8 cellular contexts compared by ENCODE assay signal in the genomic region with DNA sequence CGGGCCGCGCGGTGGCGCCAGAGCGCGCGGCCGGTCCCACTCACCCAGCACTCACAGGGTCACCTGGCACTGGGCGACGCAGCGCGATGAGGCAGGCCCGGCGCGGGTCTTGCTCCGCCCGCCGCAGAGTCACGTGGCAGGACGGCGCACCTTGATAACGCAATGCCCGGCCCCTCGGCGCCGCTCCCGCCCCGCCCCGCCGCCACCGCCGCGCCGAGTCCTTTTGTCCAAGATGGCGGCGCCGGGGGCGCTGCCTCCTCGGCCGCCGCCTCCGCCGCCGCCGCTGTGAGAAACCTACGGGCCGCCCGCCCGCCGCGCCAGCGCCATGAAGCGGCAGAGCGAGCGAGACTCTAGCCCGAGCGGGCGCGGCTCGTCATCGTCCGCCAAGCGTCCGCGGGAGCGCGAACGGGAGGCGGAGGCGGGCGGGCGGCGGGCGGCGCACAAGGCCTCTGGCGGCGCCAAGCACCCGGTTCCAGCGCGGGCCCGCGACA. TPM values are rescaled to one million over a fixed set of nuclear protein-coding genes. Genes with fewer than 3 reads are reported as not detected.
DNase-seq lines count a peak whose midpoint lies in the region; ATAC-seq lines count a peak whose summit lies in the region.

Gene RBM15B (plus strand): TSS at position 211 of the 491 bp plus-strand sequence. CDS start 115 bp downstream, at position 326.

- intact Hi-C loops in activated T-helper 1 cell treated with anti-CD3 and anti-CD28 coated beads, Interleukin-12 subunit alpha, Interleukin-12 subunit beta, Interleukin-2, Interleukin-4 antibody, amounts not matched to agents 30 ng/mL and 10 ng/mL and 1 ng/mL, durations not matched to agents 14 hours and 24 hours and 36 hours (cut with micrococcal nuclease) = loop anchor here (1.0 to 10.0 kb wide), 7 partner anchors 44 to 1092 kb away; partner anchors contain the start of genes ABHD14A, ABHD14B, DCAF1 and HEMK1
- intact Hi-C loops in naive thymus-derived CD4-positive, alpha-beta T cell (cut with micrococcal nuclease) = loop anchor here (1.0 to 5.0 kb wide), 13 partner anchors 8 to 1026 kb away; partner anchors contain the start of genes DCAF1 (in 1 of the 2), DUSP7 (in 1 of the 2), HEMK1 (in 1 of the 2) and RAD54L2 (in 1 of the 2)

- H3K27me3 Mint-ChIP-seq in activated T-helper 1 cell treated with anti-CD3 and anti-CD28 coated beads, Interleukin-12 subunit alpha, Interleukin-12 subunit beta, Interleukin-2, Interleukin-4 antibody, amounts not matched to agents 30 ng/mL and 10 ng/mL and 1 ng/mL, durations not matched to agents 14 hours and 24 hours and 36 hours (ENCODE audit: insufficient read depth) = no peaks in the 10 kb centered on the region
- no peaks in the 10 kb centered on the region for H3K27me3 Mint-ChIP-seq in naive thymus-derived CD4-positive, alpha-beta T cell

- peaks cover 42% of the 10 kb centered on the region for H3K36me3 Mint-ChIP-seq in activated T-helper 1 cell treated with anti-CD3 and anti-CD28 coated beads, Interleukin-12 subunit alpha, Interleukin-12 subunit beta, Interleukin-2, Interleukin-4 antibody, amounts not matched to agents 30 ng/mL and 10 ng/mL and 1 ng/mL, durations not matched to agents 14 hours and 24 hours and 36 hours (ENCODE audit: low read depth)
- H3K36me3 Mint-ChIP-seq in naive thymus-derived CD4-positive, alpha-beta T cell = peaks cover 6 to 43% (median 27%) of the 10 kb centered on the region in 5 donors

- CTCF ChIA-PET in naive thymus-derived CD4-positive, alpha-beta T cell (lab: Charles Lee) = interaction anchor here (0.6 to 1.5 kb wide), 2 partner anchors 11 to 779 kb away, joined by 3 read pairs; no protein-coding TSS in a partner anchor

- H3K36me3 ChIP-seq in KOPT-K1 (ENCODE audit: insufficient read depth, low read length) = peaks cover 85% of the 10 kb centered on the region
- peaks cover 7 to 58% (median 28%) of the 10 kb centered on the region in 3 experiments for H3K36me3 ChIP-seq in naive thymus-derived CD4-positive, alpha-beta T cell (ENCODE audit: control insufficient read depth in 2 of 3, insufficient read depth in 3 of 3, low read length in 3 of 3)

- peak; percentile 86 for ATAC-seq in GM21737 (IDR thresholded peaks at IDR 0.05; ENCODE audit: unreplicated experiment)
- ATAC-seq in naive thymus-derived CD4-positive, alpha-beta T cell = peak; percentile 95

- H3K9me3 Mint-ChIP-seq in activated T-helper 1 cell treated with anti-CD3 and anti-CD28 coated beads, Interleukin-12 subunit alpha, Interleukin-12 subunit beta, Interleukin-2, Interleukin-4 antibody, amounts not matched to agents 30 ng/mL and 10 ng/mL and 1 ng/mL, durations not matched to agents 14 hours and 24 hours and 36 hours = no peaks in the 10 kb centered on the region
- H3K9me3 Mint-ChIP-seq in naive thymus-derived CD4-positive, alpha-beta T cell = peaks cover 0 to 10% (median 0%) of the 10 kb centered on the region in 11 donors

- H3K4me3 ChIP-seq in naive thymus-derived CD4-positive, alpha-beta T cell (ENCODE audit: low read length) = peak within 1 kb of the TSS; percentile 52

- peak; percentile 65 for DNase-seq in DMS79 treated with DMSO at 0.1 percent for 48 hours (lab: John Stamatoyannopoulos, UW)
- peak; percentile 97 for DNase-seq in RKO (ENCODE audit: low spot score)
- peak; percentile 98 for DNase-seq in activated T-helper 1 cell treated with anti-CD3 and anti-CD28 coated beads, Interleukin-12 subunit alpha, Interleukin-12 subunit beta, Interleukin-2, Interleukin-4 antibody, amounts not matched to agents 30 ng/mL and 10 ng/mL and 1 ng/mL, durations not matched to agents 14 hours and 24 hours and 36 hours (ENCODE audit: low spot score)
- DNase-seq in fibroblast of gingiva (ENCODE audit: low read depth) = peak; percentile 96
- peak; percentile 94 to 98 (median 96) for DNase-seq in naive thymus-derived CD4-positive, alpha-beta T cell
- peak; percentile 91 to 95 (median 93) for DNase-seq in stimulated activated naive CD4-positive, alpha-beta T cell (lab: John Stamatoyannopoulos, UW)

- H3K4me1 ChIP-seq in naive thymus-derived CD4-positive, alpha-beta T cell (ENCODE audit: control insufficient read depth in 2 of 2, insufficient read depth in 2 of 2, low read length in 2 of 2) = peaks cover 46 to 53% of the 10 kb centered on the region in 2 donors

- POLR2A ChIA-PET in naive thymus-derived CD4-positive, alpha-beta T cell (lab: Charles Lee) = interaction anchor here (1.5 to 3.6 kb wide), 3 partner anchors 12 to 775 kb away, joined by 3 to 16 read pairs (median 5); partner anchors contain the start of gene MAPKAPK3

- H3K27me3 ChIP-seq in naive thymus-derived CD4-positive, alpha-beta T cell (ENCODE audit: control insufficient read depth in 2 of 2, insufficient read depth in 2 of 2, low read length in 2 of 2) = no peaks in the 10 kb centered on the region

- H3K4me3 Mint-ChIP-seq in activated T-helper 1 cell treated with anti-CD3 and anti-CD28 coated beads, Interleukin-12 subunit alpha, Interleukin-12 subunit beta, Interleukin-2, Interleukin-4 antibody, amounts not matched to agents 30 ng/mL and 10 ng/mL and 1 ng/mL, durations not matched to agents 14 hours and 24 hours and 36 hours = peak within 1 kb of the TSS; percentile 85
- H3K4me3 Mint-ChIP-seq in naive thymus-derived CD4-positive, alpha-beta T cell = peak within 1 kb of the TSS; percentile 76 to 89 (median 83)

- no peaks in the 10 kb centered on the region for H3K9me3 ChIP-seq in KOPT-K1 (ENCODE audit: insufficient read depth, low read length, poor library complexity, severe bottlenecking)
- no peaks in the 10 kb centered on the region for H3K9me3 ChIP-seq in naive thymus-derived CD4-positive, alpha-beta T cell (ENCODE audit: control insufficient read depth in 2 of 3, low read length in 3 of 3)

- H3K27ac Mint-ChIP-seq in activated T-helper 1 cell treated with anti-CD3 and anti-CD28 coated beads, Interleukin-12 subunit alpha, Interleukin-12 subunit beta, Interleukin-2, Interleukin-4 antibody, amounts not matched to agents 30 ng/mL and 10 ng/mL and 1 ng/mL, durations not matched to agents 14 hours and 24 hours and 36 hours = peak within 1 kb of the TSS; percentile 86
- peak within 1 kb of the TSS; percentile 79 to 91 (median 88) for H3K27ac Mint-ChIP-seq in naive thymus-derived CD4-positive, alpha-beta T cell

- H3K4me1 Mint-ChIP-seq in activated T-helper 1 cell treated with anti-CD3 and anti-CD28 coated beads, Interleukin-12 subunit alpha, Interleukin-12 subunit beta, Interleukin-2, Interleukin-4 antibody, amounts not matched to agents 30 ng/mL and 10 ng/mL and 1 ng/mL, durations not matched to agents 14 hours and 24 hours and 36 hours (ENCODE audit: low read depth) = peaks cover 66% of the 10 kb centered on the region
- peaks cover 35 to 75% (median 67%) of the 10 kb centered on the region in 7 donors for H3K4me1 Mint-ChIP-seq in naive thymus-derived CD4-positive, alpha-beta T cell

- peak within 1 kb of the TSS; percentile 74 for H3K27ac ChIP-seq in KOPT-K1 (ENCODE audit: low read depth, low read length, poor library complexity, severe bottlenecking)
- H3K27ac ChIP-seq in naive thymus-derived CD4-positive, alpha-beta T cell (ENCODE audit: low read depth, low read length) = peak within 1 kb of the TSS; percentile 90

RNA-seq across cellular contexts. Expression of gene RBM15B, which starts in this region (rescaled TPM):
- total RNA-seq in activated T-helper 1 cell treated with anti-CD3 and anti-CD28 coated beads, Interleukin-12 subunit alpha, Interleukin-12 subunit beta, Interleukin-2, Interleukin-4 antibody, amounts not matched to agents 30 ng/mL and 10 ng/mL and 1 ng/mL, durations not matched to agents 14 hours and 24 hours and 36 hours = 38.5 and 39.6 TPM in 2 replicates
- total RNA-seq in naive thymus-derived CD4-positive, alpha-beta T cell = 10 to 100 TPM; 29.9 to 40.6 (median 31.3) TPM
- polyA plus RNA-seq in naive thymus-derived CD4-positive, alpha-beta T cell = 10 to 100 TPM; 12.8 to 22.8 TPM

Comparison
In these comparisons a context has a peak if more than half of its experiments do, and no peak if none do; other contexts are left out.
1. Peak in every context shown above with its lines: DNase-seq, ATAC-seq, H3K4me3 ChIP-seq and H3K27ac ChIP-seq.